Comparison of ENCODE assay signal across 8 cellular contexts in the genomic region with DNA sequence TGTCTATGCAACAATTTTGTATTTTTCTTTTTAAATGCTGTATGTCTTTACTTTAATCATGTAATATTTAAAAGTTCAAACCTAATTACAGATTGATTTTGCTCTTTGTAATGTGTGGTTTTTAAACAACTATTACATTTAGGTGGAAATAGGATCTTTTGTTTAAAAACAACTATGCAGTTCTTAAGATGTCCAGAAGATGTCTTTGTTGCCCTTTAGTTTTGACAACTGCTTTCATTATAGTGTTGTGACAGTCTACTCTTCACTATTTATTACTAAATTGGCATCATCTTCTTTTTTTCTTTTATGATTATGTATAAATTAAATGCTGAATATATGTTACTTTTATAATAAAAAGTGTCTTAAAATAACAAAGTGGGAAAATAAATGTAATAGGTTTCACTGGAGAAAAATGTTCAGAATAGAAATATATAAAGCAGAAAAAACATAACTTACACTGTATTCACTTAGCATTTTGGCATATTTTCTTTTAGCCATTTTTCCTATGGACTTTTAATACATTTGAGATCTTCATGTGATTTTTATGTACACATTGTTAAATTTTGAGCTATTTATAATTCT. TPM values are rescaled to one million over a fixed set of nuclear protein-coding genes. Genes with fewer than 3 reads are reported as not detected.
DNase-seq lines count a peak whose midpoint lies in the region; ATAC-seq and TF ChIP-seq lines count a peak whose summit lies in the region.

No MANE protein-coding gene starts in this region.

- H3K4me3 ChIP-seq in heart left ventricle (no peak overlapping the region), MM.1S (ENCODE audit: low read length) (no peak overlapping the region), astrocyte of the spinal cord (ENCODE audit: low read depth, low read length) (no peak overlapping the region)

- no peak overlapping the region for H3K4me2 ChIP-seq in MM.1S (ENCODE audit: low read depth, low read length)

- H3K4me1 ChIP-seq in heart left ventricle = no peaks in the 10 kb centered on the region
- no peaks in the 10 kb centered on the region for H3K4me1 ChIP-seq in MM.1S (ENCODE audit: low read length)

- no peaks in the 10 kb centered on the region for H4K20me1 ChIP-seq in MM.1S (ENCODE audit: insufficient read depth, low read length)

- H3K9ac ChIP-seq in MM.1S (ENCODE audit: low read length) = no peak overlapping the region

- ATAC-seq in heart left ventricle (no peak), Right ventricle myocardium inferior (no peak), left lobe of liver (peak; percentile 78), HG03108 (IDR thresholded peaks at IDR 0.05; ENCODE audit: unreplicated experiment) (no peak)

- no peaks in the 10 kb centered on the region for H3K9me3 ChIP-seq in heart left ventricle
- H3K9me3 ChIP-seq in MM.1S (replicated peaks; ENCODE audit: insufficient read depth, low read length) = no peaks in the 10 kb centered on the region

- H3K36me3 ChIP-seq in heart left ventricle (no peaks in the 10 kb centered on the region), MM.1S (replicated peaks; ENCODE audit: insufficient read depth, low read length) (no peaks in the 10 kb centered on the region)

- H2AFZ ChIP-seq in MM.1S (ENCODE audit: low read length) = no peak overlapping the region

- in situ Hi-C loops in astrocyte of the spinal cord (cut with HindIII; ENCODE audit: low sequenced_read_pairs) = no loop called here

- H3K27me3 ChIP-seq in heart left ventricle (no peaks in the 10 kb centered on the region), MM.1S (replicated peaks; ENCODE audit: insufficient read depth, low read length) (no peaks in the 10 kb centered on the region)

- TF ChIP-seq CTCF in heart left ventricle (IDR thresholded peaks at IDR 0.05) (peak; percentile 38 to 78 (median 66)), MM.1S (IDR thresholded peaks at IDR 0.05; ENCODE audit: low read length) (peak; percentile 34), astrocyte of the spinal cord (IDR thresholded peaks at IDR 0.05; ENCODE audit: low read depth, low read length) (peak; percentile 57)

- H3K27ac ChIP-seq in heart left ventricle (no peak overlapping the region), MM.1S (ENCODE audit: low read length) (no peak overlapping the region)

- H3K9me2 ChIP-seq in MM.1S (replicated peaks; ENCODE audit: insufficient read depth, low read length) = no peaks in the 10 kb centered on the region

- no peaks in the 10 kb centered on the region for H3K79me2 ChIP-seq in MM.1S (ENCODE audit: low read length)

- DNase-seq in heart left ventricle = no peak
- no peak for DNase-seq in Right ventricle myocardium inferior (ENCODE audit: missing footprints)
- DNase-seq in MM.1S = peak; percentile 22
- peak; percentile 43 for DNase-seq in astrocyte of the spinal cord (ENCODE audit: low read depth, low spot score)
- no peak for DNase-seq in left lobe of liver (ENCODE audit: low spot score)
- DNase-seq in hypothalamus (lab: John Stamatoyannopoulos, UW) = no peak
- no peak for DNase-seq in GM19240 (ENCODE audit: insufficient read length, low spot score)

- TF ChIP-seq POLR2A in heart left ventricle (IDR thresholded peaks at IDR 0.05) = no peak

- no peaks in the 10 kb centered on the region for H3F3A ChIP-seq in MM.1S (ENCODE audit: insufficient read depth, low read length)

- intact Hi-C loops in heart left ventricle (cut with DNase I) = loop anchor here (1.0 to 10.0 kb wide), 10 partner anchors 98 to 500 kb away; a partner anchor contains a TSS
- intact Hi-C loops in Right ventricle myocardium inferior (cut with DNase I) = loop anchor here (2.0 to 10.0 kb wide), 2 partner anchors 100 to 120 kb away; no protein-coding TSS in a partner anchor

RNA-seq across cellular contexts. Expression of a gene that starts 27.1 kb away (rescaled TPM):
- total RNA-seq in heart left ventricle = 10 to 100 TPM; 22.1 to 56.2 (median 37.3) TPM
- 10 to 100 TPM; 19.7 TPM for polyA plus RNA-seq in heart left ventricle
- total RNA-seq in Right ventricle myocardium inferior = 23.5 TPM
- 17.4 TPM for total RNA-seq in left lobe of liver

Comparison
In these comparisons a context has a peak if more than half of its experiments do, and no peak if none do; other contexts are left out.
1. DNase-seq: peak in MM.1S (single experiment) and astrocyte of the spinal cord (single experiment); none in heart left ventricle (0 of 5), Right ventricle myocardium inferior (single experiment), left lobe of liver (single experiment), hypothalamus (0 of 51) and GM19240 (single experiment).
2. Peak in every context shown above with its lines, with median percentiles within 50 percentile points of each other: CTCF ChIP-seq.